ENCODE assay signal across 1 cellular context in genomic region chr4:731954-732353, GRCh38. TPM values are rescaled to one million over a fixed set of nuclear protein-coding genes. Genes with fewer than 3 reads are reported as not detected.
"Had no signal": no experiment of that assay in that cellular context is flagged by ENCODE, and none has a peak within 500 bp of the region (broad histone marks: within the 10 kb centered on the region; RNA-seq: fewer than 3 reads in every experiment).

No MANE protein-coding gene starts in this region.

RNA-seq across cellular contexts. Expression of gene SLC49A3, which starts 43.0 kb away (rescaled TPM):
- polyA plus RNA-seq: mammary epithelial cell had no signal
